1 cellular context compared by ENCODE assay signal in genomic region chr10:71242621-71243009, GRCh38.
TF ChIP-seq lines count a peak whose summit lies in the region.

No MANE protein-coding gene starts in this region.

TF ChIP-seq in HCT116, 20 proteins besides CTCF, POLR2A, EP300 and RAD21:
- TF ChIP-seq, protein P1, sequence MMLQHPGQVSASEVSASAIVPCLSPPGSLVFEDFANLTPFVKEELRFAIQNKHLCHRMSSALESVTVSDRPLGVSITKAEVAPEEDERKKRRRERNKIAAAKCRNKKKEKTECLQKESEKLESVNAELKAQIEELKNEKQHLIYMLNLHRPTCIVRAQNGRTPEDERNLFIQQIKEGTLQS (IDR thresholded peaks at IDR 0.05) = no peak
- TF ChIP-seq SRF (IDR thresholded peaks at IDR 0.05; ENCODE audit: low read depth) = no peak
- TF ChIP-seq, protein P2, sequence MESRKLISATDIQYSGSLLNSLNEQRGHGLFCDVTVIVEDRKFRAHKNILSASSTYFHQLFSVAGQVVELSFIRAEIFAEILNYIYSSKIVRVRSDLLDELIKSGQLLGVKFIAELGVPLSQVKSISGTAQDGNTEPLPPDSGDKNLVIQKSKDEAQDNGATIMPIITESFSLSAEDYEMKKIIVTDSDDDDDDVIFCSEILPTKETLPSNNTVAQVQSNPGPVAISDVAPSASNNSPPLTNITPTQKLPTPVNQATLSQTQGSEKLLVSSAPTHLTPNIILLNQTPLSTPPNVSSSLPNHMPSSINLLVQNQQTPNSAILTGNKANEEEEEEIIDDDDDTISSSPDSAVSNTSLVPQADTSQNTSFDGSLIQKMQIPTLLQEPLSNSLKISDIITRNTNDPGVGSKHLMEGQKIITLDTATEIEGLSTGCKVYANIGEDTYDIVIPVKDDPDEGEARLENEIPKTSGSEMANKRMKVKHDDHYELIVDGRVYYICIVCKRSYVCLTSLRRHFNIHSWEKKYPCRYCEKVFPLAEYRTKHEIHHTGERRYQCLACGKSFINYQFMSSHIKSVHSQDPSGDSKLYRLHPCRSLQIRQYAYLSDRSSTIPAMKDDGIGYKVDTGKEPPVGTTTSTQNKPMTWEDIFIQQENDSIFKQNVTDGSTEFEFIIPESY (IDR thresholded peaks at IDR 0.05; ENCODE audit: extremely low read depth, insufficient replicate concordance, low read length) = no peak
